Comparison of ENCODE assay signal across 9 cellular contexts in the genomic region with DNA sequence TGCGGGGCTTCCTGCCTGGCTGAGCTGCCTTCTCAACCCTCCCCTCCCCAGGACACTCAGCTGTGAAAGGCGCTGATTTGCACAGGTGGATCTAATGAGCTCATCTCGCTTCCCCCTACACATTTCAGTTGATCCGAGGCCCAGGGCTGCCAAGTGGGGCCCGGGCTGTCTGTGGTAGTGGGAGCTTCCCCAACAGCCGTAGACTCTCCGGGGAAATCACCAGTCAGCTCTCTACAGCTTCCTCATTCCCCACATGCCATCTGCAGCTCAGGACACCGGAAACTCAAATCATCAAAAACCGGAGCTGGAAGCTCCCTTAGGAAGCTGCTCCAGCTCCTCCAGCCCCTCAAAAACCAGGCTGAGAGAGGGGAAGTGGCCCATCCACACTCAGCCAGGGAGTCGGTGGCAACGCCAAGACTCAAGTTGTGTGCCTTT. TPM values are rescaled to one million over a fixed set of nuclear protein-coding genes. Genes with fewer than 3 reads are reported as not detected.
DNase-seq lines count a peak whose midpoint lies in the region; ATAC-seq and TF ChIP-seq lines count a peak whose summit lies in the region.
"Had no signal": no experiment of that assay in that cellular context is flagged by ENCODE, and none has a peak within 500 bp of the region (broad histone marks: within the 10 kb centered on the region; RNA-seq: fewer than 3 reads in every experiment).

No MANE protein-coding gene starts in this region.

- in situ Hi-C loops in GM13977 (cut with MboI; ENCODE audit: low pct_unique_long_range_greater_than_20kb, low sequenced_read_pairs, unreplicated experiment), result no loop called here

- H3K4me1 Mint-ChIP-seq in naive B cell, result peaks cover 26 to 42% (median 29%) of the 10 kb centered on the region in 3 donors
- peaks cover 3% of the 10 kb centered on the region for H3K4me1 Mint-ChIP-seq in T-helper 2 cell treated with Interferon-gamma antibody and Interleukin-4, amounts not matched to agents 5 μg/mL and 100 μg/mL, for 36 hours (ENCODE audit: low read depth)

- no peak for TF ChIP-seq CTCF in GM13977 (IDR thresholded peaks at IDR 0.05; ENCODE audit: extremely low read depth, insufficient read depth, missing control alignments)
- TF ChIP-seq CTCF in choroid plexus epithelial cell (conservative IDR thresholded peaks at IDR 0.05; ENCODE audit: low read depth, low read length), result no peak

- peak; percentile 32 for DNase-seq in GM13977 (ENCODE audit: low spot score)
- DNase-seq in choroid plexus epithelial cell (ENCODE audit: low read depth), result peak; percentile 70
- peak; percentile 50 for DNase-seq in naive B cell
- DNase-seq in T-helper 2 cell treated with Interferon-gamma antibody and Interleukin-4, amounts not matched to agents 5 μg/mL and 100 μg/mL, for 36 hours (ENCODE audit: low spot score), result no peak
- DNase-seq in NCI-H1048 (lab: John Stamatoyannopoulos, UW), result no peak
- DNase-seq in NCI-H748 (lab: John Stamatoyannopoulos, UW; ENCODE audit: unreplicated experiment), result no peak

- peak overlapping the region in 4 of 6 donors; percentile 35 to 81 (median 58) for H3K27ac Mint-ChIP-seq in naive B cell
- H3K27ac Mint-ChIP-seq in T-helper 2 cell treated with Interferon-gamma antibody and Interleukin-4, amounts not matched to agents 5 μg/mL and 100 μg/mL, for 36 hours, result no peak overlapping the region
- H3K27ac Mint-ChIP-seq: T-cell had no signal

- peak overlapping the region; percentile 8 to 93 (median 59) for H3K4me3 Mint-ChIP-seq in naive B cell
- H3K4me3 Mint-ChIP-seq in T-helper 2 cell treated with Interferon-gamma antibody and Interleukin-4, amounts not matched to agents 5 μg/mL and 100 μg/mL, for 36 hours, result no peak overlapping the region

- peak; percentile 54 for ATAC-seq in HG03097 (IDR thresholded peaks at IDR 0.05; ENCODE audit: low FRiP score, unreplicated experiment)
- ATAC-seq in naive B cell (ENCODE audit: low read depth in 2 of 2), result peak; percentile 94 to 95
- ATAC-seq in GM19328 (IDR thresholded peaks at IDR 0.05; ENCODE audit: unreplicated experiment), result no peak
- ATAC-seq: T-cell had no signal

- H3K36me3 Mint-ChIP-seq in naive B cell, result no peaks in the 10 kb centered on the region
- H3K36me3 Mint-ChIP-seq in T-helper 2 cell treated with Interferon-gamma antibody and Interleukin-4, amounts not matched to agents 5 μg/mL and 100 μg/mL, for 36 hours (ENCODE audit: low read depth), result no peaks in the 10 kb centered on the region
- H3K36me3 Mint-ChIP-seq: T-cell had no signal

- H3K9me3 Mint-ChIP-seq in naive B cell, result peaks cover 0 to under 1% (median 0%) of the 10 kb centered on the region in 7 donors
- no peaks in the 10 kb centered on the region for H3K9me3 Mint-ChIP-seq in T-helper 2 cell treated with Interferon-gamma antibody and Interleukin-4, amounts not matched to agents 5 μg/mL and 100 μg/mL, for 36 hours
- H3K9me3 Mint-ChIP-seq: T-cell had no signal

- H3K27me3 Mint-ChIP-seq in naive B cell, result peaks cover 0 to 4% (median 0%) of the 10 kb centered on the region in 3 donors
- peaks cover 2% of the 10 kb centered on the region for H3K27me3 Mint-ChIP-seq in T-helper 2 cell treated with Interferon-gamma antibody and Interleukin-4, amounts not matched to agents 5 μg/mL and 100 μg/mL, for 36 hours (ENCODE audit: low read depth)

- H3K4me3 ChIP-seq in choroid plexus epithelial cell (ENCODE audit: low read depth, low read length), result peak overlapping the region; percentile 8

RNA-seq across cellular contexts. Expression of a gene that starts 56.2 kb away (rescaled TPM):
- polyA plus RNA-seq in naive B cell (ENCODE audit: low read depth in 6 of 6), result 10 to 100 TPM; 57.8 to 83.2 (median 71.3) TPM

Comparison
In these comparisons a context has a peak if more than half of its experiments do, and no peak if none do; other contexts are left out.
1. DNase-seq: peak in GM13977 (single experiment), choroid plexus epithelial cell (single experiment) and naive B cell (single experiment); none in T-helper 2 cell treated with Interferon-gamma antibody and Interleukin-4, amounts not matched to agents 5 μg/mL and 100 μg/mL, for 36 hours (single experiment), NCI-H1048 (single experiment) and NCI-H748 (single experiment).